In genomic region chr5:122845253-122846050, GRCh38 we compare ENCODE assay signal across 8 cellular contexts. TPM values are rescaled to one million over a fixed set of nuclear protein-coding genes. Genes with fewer than 3 reads are reported as not detected.
A peak's percentile ranks its signal among the peaks of the same experiment; 100 is the strongest.
DNase-seq lines count a peak whose midpoint lies in the region; ATAC-seq and TF ChIP-seq lines count a peak whose summit lies in the region.

Gene SNX24, plus strand, starts transcription at chr5:122845613. Its CDS starts 21 bp downstream, at chr5:122845634.

- H3K27ac ChIP-seq in DOHH2 (ENCODE audit: low read depth, low read length) = no peak within 1 kb of the TSS
- peak within 1 kb of the TSS; percentile 61; the same call in 1 of the 2 replicates for H3K27ac ChIP-seq in HUES64 (ENCODE audit: low read depth, low read length)
- peak within 1 kb of the TSS; percentile 95 for H3K27ac ChIP-seq in SJSA1
- no peak within 1 kb of the TSS for H3K27ac ChIP-seq in neutrophil

- H3K27me3 ChIP-seq in DOHH2 (ENCODE audit: control insufficient read depth, low read length) = peaks cover 50% of the 10 kb centered on the region
- peaks cover 16% of the 10 kb centered on the region for H3K27me3 ChIP-seq in HUES64 (ENCODE audit: insufficient read depth, low read length)
- H3K27me3 ChIP-seq in SJSA1 (replicated peaks) = no peaks in the 10 kb centered on the region
- peaks cover 34% of the 10 kb centered on the region for H3K27me3 ChIP-seq in neutrophil

- H3K27ac Mint-ChIP-seq in activated naive CD4-positive, alpha-beta T cell treated with anti-CD3 and anti-CD28 coated beads, Interleukin-2, amount 10 ng/mL, durations not matched to agents 7 days and 5 days = peak within 1 kb of the TSS; percentile 19

- no peaks in the 10 kb centered on the region for H3F3A ChIP-seq in DOHH2 (ENCODE audit: control insufficient read depth, insufficient read depth)

- H3K4me1 Mint-ChIP-seq in activated naive CD4-positive, alpha-beta T cell treated with anti-CD3 and anti-CD28 coated beads, Interleukin-2, amount 10 ng/mL, durations not matched to agents 7 days and 5 days = peaks cover 23% of the 10 kb centered on the region

- no peaks in the 10 kb centered on the region for H3K9me3 ChIP-seq in DOHH2 (ENCODE audit: control insufficient read depth, insufficient read depth, low read length)
- no peaks in the 10 kb centered on the region for H3K9me3 ChIP-seq in HUES64 (ENCODE audit: insufficient read depth, low read depth, low read length)
- peaks cover 3% of the 10 kb centered on the region; the same call in 1 of the 2 replicates for H3K9me3 ChIP-seq in SJSA1 (replicated peaks)
- H3K9me3 ChIP-seq in neutrophil = no peaks in the 10 kb centered on the region

- peak; percentile 86 to 88 for DNase-seq in SJSA1 (ENCODE audit: low read depth in 1 of 2, low spot score in 2 of 2)
- DNase-seq in activated naive CD4-positive, alpha-beta T cell treated with anti-CD3 and anti-CD28 coated beads, Interleukin-2, amount 10 ng/mL, durations not matched to agents 7 days and 5 days = peak; percentile 80
- peak; percentile 73 for DNase-seq in globus pallidus (ENCODE audit: low spot score)

- no peaks in the 10 kb centered on the region for H3K36me3 Mint-ChIP-seq in activated naive CD4-positive, alpha-beta T cell treated with anti-CD3 and anti-CD28 coated beads, Interleukin-2, amount 10 ng/mL, durations not matched to agents 7 days and 5 days

- ATAC-seq in GM21526 (IDR thresholded peaks at IDR 0.05; ENCODE audit: low FRiP score, unreplicated experiment) = peak; percentile 74

- H4K20me1 ChIP-seq in DOHH2 (ENCODE audit: control insufficient read depth, insufficient read depth, low read depth, low read length) = no peaks in the 10 kb centered on the region

- no peak for TF ChIP-seq CTCF in DOHH2 (IDR thresholded peaks at IDR 0.05; ENCODE audit: low read depth, low read length, poor library complexity, severe bottlenecking)
- no peak for TF ChIP-seq CTCF in neutrophil (IDR thresholded peaks at IDR 0.05)
- no peak for TF ChIP-seq CTCF in subcutaneous adipose tissue (IDR thresholded peaks at IDR 0.05; ENCODE audit: low read depth)

- peaks cover 43% of the 10 kb centered on the region for H3K27me3 Mint-ChIP-seq in activated naive CD4-positive, alpha-beta T cell treated with anti-CD3 and anti-CD28 coated beads, Interleukin-2, amount 10 ng/mL, durations not matched to agents 7 days and 5 days

- H3K4me3 ChIP-seq in DOHH2 (ENCODE audit: low read length) (peak within 1 kb of the TSS; percentile 73), HUES64 (ENCODE audit: low read length) (peak within 1 kb of the TSS; percentile 90), SJSA1 (peak within 1 kb of the TSS; percentile 100), neutrophil (ENCODE audit: low read depth in 1 of 2, low read length in 1 of 2) (peak within 1 kb of the TSS; percentile 61 to 79)

- H3K9me3 Mint-ChIP-seq in activated naive CD4-positive, alpha-beta T cell treated with anti-CD3 and anti-CD28 coated beads, Interleukin-2, amount 10 ng/mL, durations not matched to agents 7 days and 5 days = no peaks in the 10 kb centered on the region

- H3K4me2 ChIP-seq in DOHH2 (ENCODE audit: low read length) = peak within 1 kb of the TSS; percentile 70

- H3K4me3 Mint-ChIP-seq in activated naive CD4-positive, alpha-beta T cell treated with anti-CD3 and anti-CD28 coated beads, Interleukin-2, amount 10 ng/mL, durations not matched to agents 7 days and 5 days = peak within 1 kb of the TSS; percentile 83

- peak within 1 kb of the TSS; percentile 87 for H3K9ac ChIP-seq in HUES64 (ENCODE audit: low read depth, low read length)

- CTCF ChIA-PET in activated naive CD4-positive, alpha-beta T cell treated with anti-CD3 and anti-CD28 coated beads, Interleukin-2, amount 10 ng/mL, durations not matched to agents 7 days and 5 days (lab: Charles Lee) = interaction anchor here (0.8 to 1.0 kb wide), 3 partner anchors 69 to 143 kb away, joined by 3 read pairs; no protein-coding TSS in a partner anchor

- H3K79me2 ChIP-seq in DOHH2 (ENCODE audit: control insufficient read depth, low read length) = no peaks in the 10 kb centered on the region

- H3K36me3 ChIP-seq in DOHH2 (ENCODE audit: control insufficient read depth, low read length) = no peaks in the 10 kb centered on the region
- no peaks in the 10 kb centered on the region for H3K36me3 ChIP-seq in HUES64 (ENCODE audit: insufficient read depth, low read length)
- H3K36me3 ChIP-seq in SJSA1 = peaks cover 11% of the 10 kb centered on the region
- H3K36me3 ChIP-seq in neutrophil = no peaks in the 10 kb centered on the region

- H3K4me1 ChIP-seq in DOHH2 (ENCODE audit: control insufficient read depth, low read length) = peaks cover 13% of the 10 kb centered on the region
- peaks cover 18% of the 10 kb centered on the region for H3K4me1 ChIP-seq in HUES64 (ENCODE audit: insufficient read depth, low read length)
- H3K4me1 ChIP-seq in SJSA1 (replicated peaks) = peaks cover 23% of the 10 kb centered on the region
- H3K4me1 ChIP-seq in neutrophil (ENCODE audit: control insufficient read depth in 1 of 2, insufficient read depth in 1 of 2, low read depth in 1 of 2, low read length in 1 of 2) = peaks cover 18 to 26% of the 10 kb centered on the region in 2 experiments

- no peaks in the 10 kb centered on the region for H3K9me2 ChIP-seq in DOHH2 (replicated peaks; ENCODE audit: control insufficient read depth, low read length)

- WGBS in HUES64 = under 1% methylated on average over 91 of the region's 91 CpGs

RNA-seq across cellular contexts. Expression of gene SNX24, which starts in this region (rescaled TPM):
- 12.4 TPM for polyA plus RNA-seq in HUES64 (2013, experiment 1 of 2)
- polyA plus RNA-seq in HUES64 (2013, experiment 2 of 2) = 13.2 TPM
- 33.3 and 37.6 TPM in 2 replicates for total RNA-seq in SJSA1 (2014; rRNA removed; shearing (Covaris generic))
- total RNA-seq in subcutaneous adipose tissue = 10 to 100 TPM in 3 of 4 donors, 1 to 10 TPM in 1; 5.8 to 33.9 (median 28.8) TPM

Comparison
In these comparisons a context has a peak if more than half of its experiments do, and no peak if none do; other contexts are left out.
1. H3K27ac ChIP-seq: peak in HUES64 (single experiment) and SJSA1 (single experiment); none in DOHH2 (single experiment) and neutrophil (single experiment).
2. Peak in every context shown above with its lines, with median percentiles within 50 percentile points of each other: H3K4me3 ChIP-seq and DNase-seq.